7 cellular contexts compared by ENCODE assay signal in genomic region chr3:38960953-38961622, GRCh38.
A peak's percentile ranks its signal among the peaks of the same experiment; 100 is the strongest.
DNase-seq lines count a peak whose midpoint lies in the region; ATAC-seq and TF ChIP-seq lines count a peak whose summit lies in the region.

No MANE protein-coding gene starts in this region.

- no peaks in the 10 kb centered on the region for H3K9me2 ChIP-seq in hepatocyte (replicated peaks; ENCODE audit: insufficient read depth)

- WGBS in hepatocyte (ENCODE audit: low lambda C conversion rate, missing lambda C conversion rate) = 14% methylated on average over 5 of the region's 5 CpGs

- no peak for ATAC-seq in stimulated activated naive CD8-positive, alpha-beta T cell treated with anti-CD3 and anti-CD28 coated beads, Interleukin-15, amount 100 ng/mL, for 72 hours

- TF ChIP-seq CTCF in HFFc6 (IDR thresholded peaks at IDR 0.05) (peak; percentile 79), hepatocyte (IDR thresholded peaks at IDR 0.05; ENCODE audit: poor library complexity) (peak; percentile 65)

- no peaks in the 10 kb centered on the region for H3K36me3 ChIP-seq in hepatocyte (replicated peaks; ENCODE audit: insufficient read depth, low read depth)

- no peaks in the 10 kb centered on the region for H3K9me3 ChIP-seq in hepatocyte (ENCODE audit: low read depth)

- no peak overlapping the region for H3K4me3 ChIP-seq in hepatocyte

- H3K27ac ChIP-seq in hepatocyte = peak overlapping the region; percentile 29

- peaks cover 5% of the 10 kb centered on the region; the same call in 1 of the 2 replicates for H3K27me3 Mint-ChIP-seq in HFFc6 (ENCODE audit: insufficient read depth)
- no peaks in the 10 kb centered on the region for H3K27me3 Mint-ChIP-seq in stimulated activated naive CD8-positive, alpha-beta T cell treated with anti-CD3 and anti-CD28 coated beads, Interleukin-15, amount 100 ng/mL, for 72 hours

- no peaks in the 10 kb centered on the region for H4K20me1 ChIP-seq in hepatocyte (ENCODE audit: insufficient read depth, poor library complexity, severe bottlenecking)

- no peaks in the 10 kb centered on the region for H3K4me1 Mint-ChIP-seq in HFFc6 (ENCODE audit: low read depth)
- H3K4me1 Mint-ChIP-seq in stimulated activated naive CD8-positive, alpha-beta T cell treated with anti-CD3 and anti-CD28 coated beads, Interleukin-15, amount 100 ng/mL, for 72 hours = peaks cover 7% of the 10 kb centered on the region

- H3K4me3 Mint-ChIP-seq in HFFc6 = no peak overlapping the region
- H3K4me3 Mint-ChIP-seq in stimulated activated naive CD8-positive, alpha-beta T cell treated with anti-CD3 and anti-CD28 coated beads, Interleukin-15, amount 100 ng/mL, for 72 hours = no peak overlapping the region

- no peaks in the 10 kb centered on the region for H3K79me2 ChIP-seq in hepatocyte

- no peaks in the 10 kb centered on the region for H3K27me3 ChIP-seq in hepatocyte

- H3K9me3 Mint-ChIP-seq in HFFc6 = no peaks in the 10 kb centered on the region
- H3K9me3 Mint-ChIP-seq in stimulated activated naive CD8-positive, alpha-beta T cell treated with anti-CD3 and anti-CD28 coated beads, Interleukin-15, amount 100 ng/mL, for 72 hours = no peaks in the 10 kb centered on the region

- H2AFZ ChIP-seq in hepatocyte = no peak overlapping the region

- peak; percentile 29 for DNase-seq in Daoy (ENCODE audit: low read depth)
- DNase-seq in HFFc6 = peak; percentile 30
- peak; percentile 10 for DNase-seq in NCI-H82 treated with DMSO at 0.1 percent for 48 hours (lab: John Stamatoyannopoulos, UW; ENCODE audit: unreplicated experiment)
- DNase-seq in amniotic stem cell (lab: John Stamatoyannopoulos, UW) = peak; percentile 3
- peak; percentile 70 for DNase-seq in hepatocyte (ENCODE audit: low spot score)
- DNase-seq in stimulated activated naive CD8-positive, alpha-beta T cell treated with anti-CD3 and anti-CD28 coated beads, Interleukin-15, amount 100 ng/mL, for 72 hours = peak in 1 of 2 donors; percentile 12
- DNase-seq in COR-L47 (lab: John Stamatoyannopoulos, UW) = no peak

- peak overlapping the region; percentile 26 for H3K4me2 ChIP-seq in hepatocyte

- H3K4me1 ChIP-seq in hepatocyte (ENCODE audit: insufficient read depth) = peaks cover 4% of the 10 kb centered on the region

- H3K36me3 Mint-ChIP-seq in HFFc6 (ENCODE audit: low read depth) = no peaks in the 10 kb centered on the region

- no peak overlapping the region for H3K27ac Mint-ChIP-seq in HFFc6
- peak overlapping the region; percentile 13 to 96 for H3K27ac Mint-ChIP-seq in stimulated activated naive CD8-positive, alpha-beta T cell treated with anti-CD3 and anti-CD28 coated beads, Interleukin-15, amount 100 ng/mL, for 72 hours
